1 cellular context compared by ENCODE assay signal in the genomic region with DNA sequence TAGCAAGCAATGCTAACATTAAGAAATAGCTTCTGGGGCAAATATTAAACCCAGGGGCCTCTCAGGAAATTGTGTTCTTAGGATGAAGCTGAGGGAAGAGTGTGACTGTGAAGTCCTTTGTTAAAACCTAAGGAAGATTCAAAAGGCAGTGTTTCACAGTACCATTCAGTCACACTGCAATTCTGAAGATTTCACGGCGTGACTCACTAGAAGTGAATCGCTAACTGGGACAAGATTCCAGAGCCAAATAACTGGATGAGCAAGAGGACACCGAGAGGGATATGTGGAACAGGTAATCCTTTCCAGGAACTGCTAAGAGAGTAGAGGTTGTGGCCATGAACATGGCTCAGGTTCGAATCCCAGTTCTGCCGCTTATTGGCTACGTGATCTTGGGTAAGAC.
TF ChIP-seq lines count a peak whose summit lies in the region.

No MANE protein-coding gene starts in this region.

TF ChIP-seq in WTC11, 78 proteins besides CTCF, POLR2A, EP300 and RAD21 (continued from another document):
- TF ChIP-seq, protein P1, sequence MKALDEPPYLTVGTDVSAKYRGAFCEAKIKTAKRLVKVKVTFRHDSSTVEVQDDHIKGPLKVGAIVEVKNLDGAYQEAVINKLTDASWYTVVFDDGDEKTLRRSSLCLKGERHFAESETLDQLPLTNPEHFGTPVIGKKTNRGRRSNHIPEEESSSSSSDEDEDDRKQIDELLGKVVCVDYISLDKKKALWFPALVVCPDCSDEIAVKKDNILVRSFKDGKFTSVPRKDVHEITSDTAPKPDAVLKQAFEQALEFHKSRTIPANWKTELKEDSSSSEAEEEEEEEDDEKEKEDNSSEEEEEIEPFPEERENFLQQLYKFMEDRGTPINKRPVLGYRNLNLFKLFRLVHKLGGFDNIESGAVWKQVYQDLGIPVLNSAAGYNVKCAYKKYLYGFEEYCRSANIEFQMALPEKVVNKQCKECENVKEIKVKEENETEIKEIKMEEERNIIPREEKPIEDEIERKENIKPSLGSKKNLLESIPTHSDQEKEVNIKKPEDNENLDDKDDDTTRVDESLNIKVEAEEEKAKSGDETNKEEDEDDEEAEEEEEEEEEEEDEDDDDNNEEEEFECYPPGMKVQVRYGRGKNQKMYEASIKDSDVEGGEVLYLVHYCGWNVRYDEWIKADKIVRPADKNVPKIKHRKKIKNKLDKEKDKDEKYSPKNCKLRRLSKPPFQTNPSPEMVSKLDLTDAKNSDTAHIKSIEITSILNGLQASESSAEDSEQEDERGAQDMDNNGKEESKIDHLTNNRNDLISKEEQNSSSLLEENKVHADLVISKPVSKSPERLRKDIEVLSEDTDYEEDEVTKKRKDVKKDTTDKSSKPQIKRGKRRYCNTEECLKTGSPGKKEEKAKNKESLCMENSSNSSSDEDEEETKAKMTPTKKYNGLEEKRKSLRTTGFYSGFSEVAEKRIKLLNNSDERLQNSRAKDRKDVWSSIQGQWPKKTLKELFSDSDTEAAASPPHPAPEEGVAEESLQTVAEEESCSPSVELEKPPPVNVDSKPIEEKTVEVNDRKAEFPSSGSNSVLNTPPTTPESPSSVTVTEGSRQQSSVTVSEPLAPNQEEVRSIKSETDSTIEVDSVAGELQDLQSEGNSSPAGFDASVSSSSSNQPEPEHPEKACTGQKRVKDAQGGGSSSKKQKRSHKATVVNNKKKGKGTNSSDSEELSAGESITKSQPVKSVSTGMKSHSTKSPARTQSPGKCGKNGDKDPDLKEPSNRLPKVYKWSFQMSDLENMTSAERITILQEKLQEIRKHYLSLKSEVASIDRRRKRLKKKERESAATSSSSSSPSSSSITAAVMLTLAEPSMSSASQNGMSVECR (CRISPR knock-in tag; IDR thresholded peaks at IDR 0.05; ENCODE audit: borderline replicate concordance) = no peak
- no peak for TF ChIP-seq TEAD1 (CRISPR knock-in tag; IDR thresholded peaks at IDR 0.05)
- TF ChIP-seq SP1 (CRISPR knock-in tag; conservative IDR thresholded peaks at IDR 0.05) = no peak
- no peak for TF ChIP-seq ZNF396 (CRISPR knock-in tag; IDR thresholded peaks at IDR 0.05; ENCODE audit: borderline replicate concordance)
- no peak for TF ChIP-seq GTF2I (CRISPR knock-in tag; conservative IDR thresholded peaks at IDR 0.05)
- no peak for TF ChIP-seq JUN (CRISPR knock-in tag; IDR thresholded peaks at IDR 0.05)
- no peak for TF ChIP-seq TEAD4 (CRISPR knock-in tag; IDR thresholded peaks at IDR 0.05)
- no peak for TF ChIP-seq ZNF416 (CRISPR knock-in tag; IDR thresholded peaks at IDR 0.05)
- TF ChIP-seq ELF4 (CRISPR knock-in tag; IDR thresholded peaks at IDR 0.05; ENCODE audit: low read depth) = no peak
- TF ChIP-seq, protein P2, sequence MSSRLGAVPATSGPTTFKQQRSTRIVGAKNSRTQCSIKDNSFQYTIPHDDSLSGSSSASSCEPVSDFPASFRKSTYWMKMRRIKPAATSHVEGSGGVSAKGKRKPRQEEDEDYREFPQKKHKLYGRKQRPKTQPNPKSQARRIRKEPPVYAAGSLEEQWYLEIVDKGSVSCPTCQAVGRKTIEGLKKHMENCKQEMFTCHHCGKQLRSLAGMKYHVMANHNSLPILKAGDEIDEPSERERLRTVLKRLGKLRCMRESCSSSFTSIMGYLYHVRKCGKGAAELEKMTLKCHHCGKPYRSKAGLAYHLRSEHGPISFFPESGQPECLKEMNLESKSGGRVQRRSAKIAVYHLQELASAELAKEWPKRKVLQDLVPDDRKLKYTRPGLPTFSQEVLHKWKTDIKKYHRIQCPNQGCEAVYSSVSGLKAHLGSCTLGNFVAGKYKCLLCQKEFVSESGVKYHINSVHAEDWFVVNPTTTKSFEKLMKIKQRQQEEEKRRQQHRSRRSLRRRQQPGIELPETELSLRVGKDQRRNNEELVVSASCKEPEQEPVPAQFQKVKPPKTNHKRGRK (CRISPR knock-in tag; IDR thresholded peaks at IDR 0.05; ENCODE audit: borderline replicate concordance) = no peak
- TF ChIP-seq, protein P3, sequence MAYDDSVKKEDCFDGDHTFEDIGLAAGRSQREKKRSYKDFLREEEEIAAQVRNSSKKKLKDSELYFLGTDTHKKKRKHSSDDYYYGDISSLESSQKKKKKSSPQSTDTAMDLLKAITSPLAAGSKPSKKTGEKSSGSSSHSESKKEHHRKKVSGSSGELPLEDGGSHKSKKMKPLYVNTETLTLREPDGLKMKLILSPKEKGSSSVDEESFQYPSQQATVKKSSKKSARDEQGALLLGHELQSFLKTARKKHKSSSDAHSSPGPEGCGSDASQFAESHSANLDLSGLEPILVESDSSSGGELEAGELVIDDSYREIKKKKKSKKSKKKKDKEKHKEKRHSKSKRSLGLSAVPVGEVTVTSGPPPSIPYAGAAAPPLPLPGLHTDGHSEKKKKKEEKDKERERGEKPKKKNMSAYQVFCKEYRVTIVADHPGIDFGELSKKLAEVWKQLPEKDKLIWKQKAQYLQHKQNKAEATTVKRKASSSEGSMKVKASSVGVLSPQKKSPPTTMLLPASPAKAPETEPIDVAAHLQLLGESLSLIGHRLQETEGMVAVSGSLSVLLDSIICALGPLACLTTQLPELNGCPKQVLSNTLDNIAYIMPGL (CRISPR knock-in tag; IDR thresholded peaks at IDR 0.05) = no peak
- TF ChIP-seq, protein P4, sequence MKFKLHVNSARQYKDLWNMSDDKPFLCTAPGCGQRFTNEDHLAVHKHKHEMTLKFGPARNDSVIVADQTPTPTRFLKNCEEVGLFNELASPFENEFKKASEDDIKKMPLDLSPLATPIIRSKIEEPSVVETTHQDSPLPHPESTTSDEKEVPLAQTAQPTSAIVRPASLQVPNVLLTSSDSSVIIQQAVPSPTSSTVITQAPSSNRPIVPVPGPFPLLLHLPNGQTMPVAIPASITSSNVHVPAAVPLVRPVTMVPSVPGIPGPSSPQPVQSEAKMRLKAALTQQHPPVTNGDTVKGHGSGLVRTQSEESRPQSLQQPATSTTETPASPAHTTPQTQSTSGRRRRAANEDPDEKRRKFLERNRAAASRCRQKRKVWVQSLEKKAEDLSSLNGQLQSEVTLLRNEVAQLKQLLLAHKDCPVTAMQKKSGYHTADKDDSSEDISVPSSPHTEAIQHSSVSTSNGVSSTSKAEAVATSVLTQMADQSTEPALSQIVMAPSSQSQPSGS (CRISPR knock-in tag; IDR thresholded peaks at IDR 0.05; ENCODE audit: borderline replicate concordance, low read depth) = no peak
- no peak for TF ChIP-seq KAT7 (CRISPR knock-in tag; IDR thresholded peaks at IDR 0.05; ENCODE audit: borderline replicate concordance)
- TF ChIP-seq SMAD4 (CRISPR knock-in tag; IDR thresholded peaks at IDR 0.05) = no peak
- TF ChIP-seq NFE2L1 (CRISPR knock-in tag; IDR thresholded peaks at IDR 0.05) = no peak
- TF ChIP-seq, protein P5, sequence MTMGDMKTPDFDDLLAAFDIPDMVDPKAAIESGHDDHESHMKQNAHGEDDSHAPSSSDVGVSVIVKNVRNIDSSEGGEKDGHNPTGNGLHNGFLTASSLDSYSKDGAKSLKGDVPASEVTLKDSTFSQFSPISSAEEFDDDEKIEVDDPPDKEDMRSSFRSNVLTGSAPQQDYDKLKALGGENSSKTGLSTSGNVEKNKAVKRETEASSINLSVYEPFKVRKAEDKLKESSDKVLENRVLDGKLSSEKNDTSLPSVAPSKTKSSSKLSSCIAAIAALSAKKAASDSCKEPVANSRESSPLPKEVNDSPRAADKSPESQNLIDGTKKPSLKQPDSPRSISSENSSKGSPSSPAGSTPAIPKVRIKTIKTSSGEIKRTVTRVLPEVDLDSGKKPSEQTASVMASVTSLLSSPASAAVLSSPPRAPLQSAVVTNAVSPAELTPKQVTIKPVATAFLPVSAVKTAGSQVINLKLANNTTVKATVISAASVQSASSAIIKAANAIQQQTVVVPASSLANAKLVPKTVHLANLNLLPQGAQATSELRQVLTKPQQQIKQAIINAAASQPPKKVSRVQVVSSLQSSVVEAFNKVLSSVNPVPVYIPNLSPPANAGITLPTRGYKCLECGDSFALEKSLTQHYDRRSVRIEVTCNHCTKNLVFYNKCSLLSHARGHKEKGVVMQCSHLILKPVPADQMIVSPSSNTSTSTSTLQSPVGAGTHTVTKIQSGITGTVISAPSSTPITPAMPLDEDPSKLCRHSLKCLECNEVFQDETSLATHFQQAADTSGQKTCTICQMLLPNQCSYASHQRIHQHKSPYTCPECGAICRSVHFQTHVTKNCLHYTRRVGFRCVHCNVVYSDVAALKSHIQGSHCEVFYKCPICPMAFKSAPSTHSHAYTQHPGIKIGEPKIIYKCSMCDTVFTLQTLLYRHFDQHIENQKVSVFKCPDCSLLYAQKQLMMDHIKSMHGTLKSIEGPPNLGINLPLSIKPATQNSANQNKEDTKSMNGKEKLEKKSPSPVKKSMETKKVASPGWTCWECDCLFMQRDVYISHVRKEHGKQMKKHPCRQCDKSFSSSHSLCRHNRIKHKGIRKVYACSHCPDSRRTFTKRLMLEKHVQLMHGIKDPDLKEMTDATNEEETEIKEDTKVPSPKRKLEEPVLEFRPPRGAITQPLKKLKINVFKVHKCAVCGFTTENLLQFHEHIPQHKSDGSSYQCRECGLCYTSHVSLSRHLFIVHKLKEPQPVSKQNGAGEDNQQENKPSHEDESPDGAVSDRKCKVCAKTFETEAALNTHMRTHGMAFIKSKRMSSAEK (CRISPR knock-in tag; IDR thresholded peaks at IDR 0.05; ENCODE audit: borderline replicate concordance) = no peak
